Comparison of ENCODE assay signal across 26 cellular contexts in the genomic region with DNA sequence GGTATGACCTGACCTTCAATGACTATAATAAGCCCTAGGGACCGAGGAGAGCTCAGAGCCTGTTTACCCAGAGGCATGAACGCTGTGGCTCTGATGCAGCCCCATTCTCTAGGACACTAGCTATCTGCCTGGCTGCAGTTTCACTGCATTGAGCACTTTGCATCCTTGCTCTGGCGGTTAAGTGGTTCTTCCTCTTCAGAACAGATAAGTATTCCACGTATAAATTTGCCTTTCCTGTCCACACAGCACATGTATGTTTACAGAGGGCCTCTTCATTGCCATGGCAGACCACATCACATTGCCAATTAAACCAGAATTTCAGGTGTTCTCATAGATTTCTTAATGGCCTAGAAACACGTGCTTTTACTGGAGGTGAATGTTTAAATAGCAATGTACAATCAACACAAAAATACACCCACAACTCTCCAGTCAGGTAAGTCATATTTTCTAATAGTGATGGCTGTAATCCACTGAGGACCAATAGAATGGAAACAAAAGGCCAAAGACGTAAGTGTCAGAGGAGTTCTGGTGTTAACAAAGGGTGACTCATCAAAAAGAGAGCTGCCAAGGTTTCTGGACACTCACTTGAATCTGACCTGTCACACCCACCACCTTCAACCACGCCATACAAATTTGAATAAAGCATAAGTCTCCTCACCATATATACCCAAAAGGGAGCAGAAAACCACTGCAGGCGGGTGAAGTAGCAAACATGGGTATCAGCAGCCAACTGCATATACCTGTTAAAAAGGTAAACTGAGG.
DNase-seq lines count a peak whose midpoint lies in the region; ATAC-seq, FAIRE-seq and TF ChIP-seq lines count a peak whose summit lies in the region.
"Had no signal": no experiment of that assay in that cellular context is flagged by ENCODE, and none has a peak within 500 bp of the region (broad histone marks: within the 10 kb centered on the region; RNA-seq: fewer than 3 reads in every experiment).

No MANE protein-coding gene starts in this region.

- H3K27ac ChIP-seq in C4-2B (peak overlapping the region; percentile 55), GM23248 (no peak overlapping the region), astrocyte (ENCODE audit: low read depth, low read length) (no peak overlapping the region), neuronal stem cell (replicated peaks; ENCODE audit: low read length) (no peak overlapping the region)
- H3K27ac ChIP-seq: epithelial cell of prostate, foreskin keratinocyte, KMS-11, psoas muscle, SJSA1, skin epidermis, testis had no signal

- H2AK5ac ChIP-seq in neuronal stem cell (ENCODE audit: low read depth, low read length): no peak overlapping the region

- no peak overlapping the region for H3K27ac Mint-ChIP-seq in astrocyte (ENCODE audit: unreplicated experiment)
- H3K27ac Mint-ChIP-seq: activated CD4-positive, alpha-beta T cell treated with anti-CD3 and anti-CD28 coated beads, Interleukin-2, amount 10 ng/mL, durations not matched to agents 7 days and 5 days; activated naive CD4-positive, alpha-beta T cell treated with anti-CD3 and anti-CD28 coated beads, Interleukin-2, amount 50 U/mL, for 24 hours; stimulated activated naive B cell treated with anti-CD40 and anti-IgM and Interleukin-4, amounts not matched to agents 10 μg/mL and 1 μg/mL and 100 μg/mL, for 72 hours had no signal

- no peak overlapping the region for H3K4me3 Mint-ChIP-seq in astrocyte (ENCODE audit: unreplicated experiment)
- H3K4me3 Mint-ChIP-seq: activated CD4-positive, alpha-beta T cell treated with anti-CD3 and anti-CD28 coated beads, Interleukin-2, amount 10 ng/mL, durations not matched to agents 7 days and 5 days; activated naive CD4-positive, alpha-beta T cell treated with anti-CD3 and anti-CD28 coated beads, Interleukin-2, amount 50 U/mL, for 24 hours; central memory CD8-positive, alpha-beta T cell; stimulated activated naive B cell treated with anti-CD40 and anti-IgM and Interleukin-4, amounts not matched to agents 10 μg/mL and 1 μg/mL and 100 μg/mL, for 72 hours had no signal

- H3K4me2 ChIP-seq in GM23248 (ENCODE audit: unreplicated experiment): no peak overlapping the region
- H3K4me2 ChIP-seq in astrocyte (ENCODE audit: low read length): no peak overlapping the region
- H3K4me2 ChIP-seq in neuronal stem cell (ENCODE audit: insufficient read depth, low read length, poor library complexity, severe bottlenecking): no peak overlapping the region
- H3K4me2 ChIP-seq: KMS-11 had no signal

- H3K9me3 ChIP-seq in GM23248 (ENCODE audit: low read depth) (no peaks in the 10 kb centered on the region), astrocyte (ENCODE audit: insufficient read depth, low read depth, low read length) (no peaks in the 10 kb centered on the region), neuronal stem cell (replicated peaks in 1 of 2; ENCODE audit: control insufficient read depth in 2 of 2, insufficient read depth in 1 of 2, low read depth in 1 of 2, low read length in 2 of 2) (no peaks in the 10 kb centered on the region)
- H3K9me3 ChIP-seq: psoas muscle, SJSA1, testis had no signal

- H3K36me3 ChIP-seq in GM23248 (ENCODE audit: low read depth) (no peaks in the 10 kb centered on the region), astrocyte (ENCODE audit: insufficient read depth, low read length) (no peaks in the 10 kb centered on the region), neuronal stem cell (replicated peaks in 1 of 2; ENCODE audit: control insufficient read depth in 2 of 2, insufficient read depth in 2 of 2, low read length in 2 of 2) (no peaks in the 10 kb centered on the region)
- H3K36me3 ChIP-seq: SJSA1 had no signal

- no peaks in the 10 kb centered on the region for H3K27me3 Mint-ChIP-seq in astrocyte (ENCODE audit: low read depth, unreplicated experiment)
- H3K27me3 Mint-ChIP-seq: activated CD4-positive, alpha-beta T cell treated with anti-CD3 and anti-CD28 coated beads, Interleukin-2, amount 10 ng/mL, durations not matched to agents 7 days and 5 days; activated naive CD4-positive, alpha-beta T cell treated with anti-CD3 and anti-CD28 coated beads, Interleukin-2, amount 50 U/mL, for 24 hours; central memory CD8-positive, alpha-beta T cell; stimulated activated naive B cell treated with anti-CD40 and anti-IgM and Interleukin-4, amounts not matched to agents 10 μg/mL and 1 μg/mL and 100 μg/mL, for 72 hours had no signal

- no peaks in the 10 kb centered on the region for H3K27me3 ChIP-seq in GM23248 (replicated peaks; ENCODE audit: insufficient read depth)
- H3K27me3 ChIP-seq in astrocyte (ENCODE audit: insufficient read depth, low read length): no peaks in the 10 kb centered on the region
- H3K27me3 ChIP-seq in neuronal stem cell (ENCODE audit: control insufficient read depth in 3 of 3, insufficient read depth in 3 of 3, low read depth in 1 of 3, low read length in 3 of 3): no peaks in the 10 kb centered on the region
- H3K27me3 ChIP-seq: foreskin keratinocyte, SJSA1, testis had no signal

- no peaks in the 10 kb centered on the region for H3K79me1 ChIP-seq in neuronal stem cell (ENCODE audit: low read depth, low read length)

- no peak for ATAC-seq in GM18873 (IDR thresholded peaks at IDR 0.05; ENCODE audit: low FRiP score, unreplicated experiment)
- ATAC-seq: foreskin keratinocyte; mucosa of descending colon; psoas muscle; stimulated activated naive B cell treated with anti-CD40 and anti-IgM and Interleukin-4, amounts not matched to agents 10 μg/mL and 1 μg/mL and 100 μg/mL, for 72 hours had no signal

- H3K9ac ChIP-seq in GM23248: no peak overlapping the region
- no peak overlapping the region for H3K9ac ChIP-seq in astrocyte (ENCODE audit: low read length)
- H3K9ac ChIP-seq in neuronal stem cell (ENCODE audit: low read depth, low read length, poor library complexity): no peak overlapping the region
- H3K9ac ChIP-seq: KMS-11 had no signal

- in situ Hi-C loops in GM23248 (cut with MboI): no loop called here

- no peak overlapping the region for H2BK120ac ChIP-seq in neuronal stem cell (ENCODE audit: low read depth, low read length)

- TF ChIP-seq CTCF in C4-2B (conservative IDR thresholded peaks at IDR 0.05): no peak
- TF ChIP-seq CTCF in astrocyte (IDR thresholded peaks at IDR 0.05; ENCODE audit: insufficient read depth, low read depth, low read length): no peak

- H2BK12ac ChIP-seq in neuronal stem cell (ENCODE audit: low read length): no peak overlapping the region

- no peak overlapping the region for H2AFZ ChIP-seq in GM23248
- no peak overlapping the region for H2AFZ ChIP-seq in astrocyte (ENCODE audit: low read depth, low read length)
- H2AFZ ChIP-seq in neuronal stem cell (ENCODE audit: low read length): no peak overlapping the region

- FAIRE-seq in astrocyte (lab: Jason Lieb, UNC): no peak

- no peak overlapping the region for H4K91ac ChIP-seq in neuronal stem cell (ENCODE audit: low read depth, low read length, poor library complexity)

- no peaks in the 10 kb centered on the region for H3K4me1 Mint-ChIP-seq in astrocyte (ENCODE audit: low read depth, unreplicated experiment)
- H3K4me1 Mint-ChIP-seq: activated CD4-positive, alpha-beta T cell treated with anti-CD3 and anti-CD28 coated beads, Interleukin-2, amount 10 ng/mL, durations not matched to agents 7 days and 5 days; activated naive CD4-positive, alpha-beta T cell treated with anti-CD3 and anti-CD28 coated beads, Interleukin-2, amount 50 U/mL, for 24 hours; central memory CD8-positive, alpha-beta T cell; stimulated activated naive B cell treated with anti-CD40 and anti-IgM and Interleukin-4, amounts not matched to agents 10 μg/mL and 1 μg/mL and 100 μg/mL, for 72 hours had no signal

- H3K4ac ChIP-seq in neuronal stem cell (ENCODE audit: low read length): no peak overlapping the region

- no peak overlapping the region for H4K8ac ChIP-seq in neuronal stem cell (ENCODE audit: low read depth, low read length)

- H3K79me2 ChIP-seq in GM23248 (ENCODE audit: insufficient read depth) (no peaks in the 10 kb centered on the region), astrocyte (ENCODE audit: insufficient read depth, low read length) (no peaks in the 10 kb centered on the region)

- no peak overlapping the region for H2BK5ac ChIP-seq in neuronal stem cell (ENCODE audit: low read length)

- DNase-seq in GM23248 (peak; percentile 11), NCI-H345 (lab: John Stamatoyannopoulos, UW) (peak; percentile 58), astrocyte (ENCODE audit: low read depth) (peak; percentile 59), HPDE6-E6E7 (ENCODE audit: extremely low spot score) (no peak), neuronal stem cell (ENCODE audit: low spot score) (no peak)
- no peak for DNase-seq in stimulated activated CD4-positive, alpha-beta T cell treated with anti-CD3 and anti-CD28 coated beads, Interleukin-12 subunit alpha, Interleukin-12 subunit beta, amount 100 ng/mL, for 4 hours
- DNase-seq: activated CD4-positive, alpha-beta T cell treated with anti-CD3 and anti-CD28 coated beads, Interleukin-2, amount 10 ng/mL, durations not matched to agents 7 days and 5 days; anterior cingulate cortex; C1 segment of cervical spinal cord; foreskin keratinocyte; GF-D8; hippocampal formation; mucosa of descending colon; NCI-H2171; NK-92 treated with Interleukin-12 subunit alpha and Interleukin-12 subunit beta, amount 100 ng/mL, for 24 hours; psoas muscle; stimulated activated naive B cell treated with anti-CD40 and anti-IgM and Interleukin-4, amounts not matched to agents 10 μg/mL and 1 μg/mL and 100 μg/mL, for 72 hours; testis had no signal

- H3K9me3 Mint-ChIP-seq in astrocyte (ENCODE audit: unreplicated experiment): peaks cover 2% of the 10 kb centered on the region

- no peak overlapping the region for H3K4me3 ChIP-seq in GM23248
- no peak overlapping the region for H3K4me3 ChIP-seq in astrocyte (ENCODE audit: insufficient read depth, low read depth, low read length)
- H3K4me3 ChIP-seq in neuronal stem cell (ENCODE audit: low read length in 2 of 2): no peak overlapping the region
- H3K4me3 ChIP-seq: mucosa of descending colon, psoas muscle, SJSA1, skin epidermis, testis had no signal

- H3K36me3 Mint-ChIP-seq in astrocyte (ENCODE audit: low read depth, unreplicated experiment): no peaks in the 10 kb centered on the region
- H3K36me3 Mint-ChIP-seq: stimulated activated naive B cell treated with anti-CD40 and anti-IgM and Interleukin-4, amounts not matched to agents 10 μg/mL and 1 μg/mL and 100 μg/mL, for 72 hours had no signal

- H3K4me1 ChIP-seq in GM23248 (ENCODE audit: insufficient read depth): no peaks in the 10 kb centered on the region
- H3K4me1 ChIP-seq in astrocyte (ENCODE audit: insufficient read depth, low read length): no peaks in the 10 kb centered on the region
- H3K4me1 ChIP-seq in neuronal stem cell (ENCODE audit: control insufficient read depth in 2 of 2, insufficient read depth in 1 of 2, low read depth in 1 of 2, low read length in 2 of 2): peaks cover 0 to 1% of the 10 kb centered on the region in 2 donors
- H3K4me1 ChIP-seq: foreskin keratinocyte, psoas muscle, SJSA1, testis had no signal

- WGBS in GM23248 (ENCODE audit: low coverage in 1 of 2, low lambda C conversion rate in 2 of 2, missing lambda C conversion rate in 2 of 2), 2 experiments: 38 to 40% methylated on average over 8 of the region's 8 CpGs
- WGBS in neuronal stem cell (ENCODE audit: extremely low coverage in 2 of 2, insufficient read length in 2 of 2, insufficient replicate concordance in 1 of 2), 2 donors: no CpG with 5 or more reads among the region's 8 CpGs

- H4K20me1 ChIP-seq in GM23248 (ENCODE audit: insufficient read depth) (no peaks in the 10 kb centered on the region), astrocyte (ENCODE audit: insufficient read depth, low read length) (no peaks in the 10 kb centered on the region)

- H3K9me2 ChIP-seq in GM23248 (ENCODE audit: insufficient read depth): no peaks in the 10 kb centered on the region

- H3K18ac ChIP-seq in neuronal stem cell (ENCODE audit: low read length): no peak overlapping the region

- H3F3A ChIP-seq in GM23248 (ENCODE audit: insufficient read depth): no peaks in the 10 kb centered on the region

- H3K23ac ChIP-seq in neuronal stem cell (ENCODE audit: low read depth, low read length, poor library complexity): no peak overlapping the region

- no peak overlapping the region for H3K14ac ChIP-seq in neuronal stem cell (ENCODE audit: low read length)

- H2BK15ac ChIP-seq in neuronal stem cell (ENCODE audit: low read length): no peak overlapping the region

Comparison
In these comparisons a context has a peak if more than half of its experiments do, and no peak if none do; other contexts are left out.
1. DNase-seq: peak in GM23248 (single experiment), NCI-H345 (single experiment) and astrocyte (single experiment); none in HPDE6-E6E7 (single experiment), stimulated activated CD4-positive, alpha-beta T cell treated with anti-CD3 and anti-CD28 coated beads, Interleukin-12 subunit alpha, Interleukin-12 subunit beta, amount 100 ng/mL, for 4 hours (single experiment) and neuronal stem cell (single experiment).